Comparison of ENCODE assay signal across 26 cellular contexts in genomic region chr4:174278467-174278866, GRCh38. TPM values are rescaled to one million over a fixed set of nuclear protein-coding genes. Genes with fewer than 3 reads are reported as not detected.
DNase-seq lines count a peak whose midpoint lies in the region; ATAC-seq and TF ChIP-seq lines count a peak whose summit lies in the region.
"Had no signal": no experiment of that assay in that cellular context is flagged by ENCODE, and none has a peak within 500 bp of the region (broad histone marks: within the 10 kb centered on the region; RNA-seq: fewer than 3 reads in every experiment).

No MANE protein-coding gene starts in this region.

- no peaks in the 10 kb centered on the region for H3K79me2 ChIP-seq in H9 (ENCODE audit: insufficient read depth, low read length)

- H3K79me1 ChIP-seq in H9 (ENCODE audit: insufficient read depth, low read depth, low read length, poor library complexity, severe bottlenecking): no peaks in the 10 kb centered on the region

- H3K27me3 ChIP-seq in H9 (ENCODE audit: insufficient read depth, low read length): no peaks in the 10 kb centered on the region
- no peaks in the 10 kb centered on the region for H3K27me3 ChIP-seq in CD8-positive, alpha-beta memory T cell (ENCODE audit: insufficient read depth, low read length, poor library complexity, severe bottlenecking)
- H3K27me3 ChIP-seq: heart left ventricle, ovary, tibial nerve had no signal

- no peaks in the 10 kb centered on the region for H3K36me3 ChIP-seq in CD8-positive, alpha-beta memory T cell (ENCODE audit: insufficient read depth, low read length)
- H3K36me3 ChIP-seq: heart left ventricle, ovary, tibial nerve had no signal

- no peak overlapping the region for H2AK5ac ChIP-seq in H9 (ENCODE audit: insufficient read length, low read length)

- peaks cover 22% of the 10 kb centered on the region for H3K4me1 Mint-ChIP-seq in activated T-helper 17 cell treated with anti-CD3 and anti-CD28 coated beads, Interleukin-2, amount 50 U/mL, for 72 hours
- H3K4me1 Mint-ChIP-seq in H9: peaks cover 2 to 10% of the 10 kb centered on the region in 2 experiments
- peaks cover 67 to 86% (median 83%) of the 10 kb centered on the region in 3 donors for H3K4me1 Mint-ChIP-seq in CD8-positive, alpha-beta memory T cell

- H3K4me3 Mint-ChIP-seq in activated T-helper 17 cell treated with anti-CD3 and anti-CD28 coated beads, Interleukin-2, amount 50 U/mL, for 72 hours: no peak overlapping the region
- H3K4me3 Mint-ChIP-seq in H9: no peak overlapping the region
- H3K4me3 Mint-ChIP-seq in CD8-positive, alpha-beta memory T cell: no peak overlapping the region
- H3K4me3 Mint-ChIP-seq: activated naive CD4-positive, alpha-beta T cell treated with anti-CD3 and anti-CD28 coated beads for 36 hours; T-helper 1 cell treated with Interleukin-12 subunit alpha and Interleukin-12 subunit beta and Interleukin-4 antibody, amounts not matched to agents 30 μg/mL and 1 μg/mL, for 36 hours had no signal

- no peak overlapping the region for H4K5ac ChIP-seq in H9 (ENCODE audit: insufficient read length, low read depth, low read length)

- H3K9ac ChIP-seq in H9 (ENCODE audit: extremely low read depth, insufficient read length, low read length): no peak overlapping the region
- H3K9ac ChIP-seq: GM23248 had no signal

- CTCF ChIA-PET in CD8-positive, alpha-beta memory T cell (lab: Charles Lee): no interaction called here

- H3T11ph ChIP-seq in H9 (ENCODE audit: low read length): no peak overlapping the region

- H3K23me2 ChIP-seq in H9 (ENCODE audit: insufficient read length, low read depth, low read length, poor library complexity, severe bottlenecking): no peaks in the 10 kb centered on the region

- no peaks in the 10 kb centered on the region for H3K4me1 ChIP-seq in H9 (ENCODE audit: insufficient read depth, low read length)
- H3K4me1 ChIP-seq in CD8-positive, alpha-beta memory T cell (ENCODE audit: insufficient read depth, low read length): peaks cover 43% of the 10 kb centered on the region

- no peak overlapping the region for H4K8ac ChIP-seq in H9 (replicated peaks; ENCODE audit: insufficient read length, low read depth, low read length)

- H3K4me3 ChIP-seq in CD8-positive, alpha-beta memory T cell (ENCODE audit: low read length): no peak overlapping the region
- H3K4me3 ChIP-seq: GM23248, heart left ventricle, lung, ovary, SK-N-MC, tibial nerve had no signal

- H3K27ac ChIP-seq in H9 (ENCODE audit: insufficient read length, low read depth, low read length): no peak overlapping the region
- H3K27ac ChIP-seq in CD8-positive, alpha-beta memory T cell (ENCODE audit: low read depth, low read length): no peak overlapping the region
- H3K27ac ChIP-seq: 22Rv1, GM23248, heart left ventricle, ovary, SK-N-MC, tibial nerve had no signal

- H3K36me3 Mint-ChIP-seq in activated T-helper 17 cell treated with anti-CD3 and anti-CD28 coated beads, Interleukin-2, amount 50 U/mL, for 72 hours (ENCODE audit: low read depth): peaks cover 21% of the 10 kb centered on the region
- H3K36me3 Mint-ChIP-seq in H9 (ENCODE audit: insufficient read depth in 1 of 3, low read depth in 3 of 3): no peaks in the 10 kb centered on the region
- H3K36me3 Mint-ChIP-seq in CD8-positive, alpha-beta memory T cell: peaks cover 6 to 27% (median 7%) of the 10 kb centered on the region in 3 donors

- POLR2A ChIA-PET in CD8-positive, alpha-beta memory T cell (lab: Charles Lee): no interaction called here

- no peak overlapping the region for H3K4ac ChIP-seq in H9 (ENCODE audit: low read depth, low read length)

- no peak for TF ChIP-seq CTCF in H9 (conservative IDR thresholded peaks at IDR 0.05)

- H3K18ac ChIP-seq in H9 (ENCODE audit: insufficient read length, low read depth, low read length): no peak overlapping the region

- H3K9me3 Mint-ChIP-seq in activated T-helper 17 cell treated with anti-CD3 and anti-CD28 coated beads, Interleukin-2, amount 50 U/mL, for 72 hours: no peaks in the 10 kb centered on the region
- H3K9me3 Mint-ChIP-seq in H9: no peaks in the 10 kb centered on the region; a peak in 1 of 5 replicates
- peaks cover 0 to 7% (median 0%) of the 10 kb centered on the region in 5 donors for H3K9me3 Mint-ChIP-seq in CD8-positive, alpha-beta memory T cell
- H3K9me3 Mint-ChIP-seq: activated naive CD4-positive, alpha-beta T cell treated with anti-CD3 and anti-CD28 coated beads for 36 hours; effector memory CD8-positive, alpha-beta T cell had no signal

- peak; percentile 18 for ATAC-seq in GM18868 (IDR thresholded peaks at IDR 0.05; ENCODE audit: unreplicated experiment)
- ATAC-seq in activated T-helper 17 cell treated with anti-CD3 and anti-CD28 coated beads, Interleukin-2, amount 50 U/mL, for 72 hours (replicated peaks): peak; percentile 46
- ATAC-seq: effector memory CD8-positive, alpha-beta T cell; heart left ventricle had no signal

- H2BK15ac ChIP-seq in H9 (ENCODE audit: low read depth, low read length): no peak overlapping the region

- H3K9me3 ChIP-seq in H9 (ENCODE audit: control insufficient read depth, low read depth, low read length): no peaks in the 10 kb centered on the region
- no peaks in the 10 kb centered on the region for H3K9me3 ChIP-seq in CD8-positive, alpha-beta memory T cell (ENCODE audit: low read length)
- H3K9me3 ChIP-seq: ovary had no signal

- no peak overlapping the region for H3K23ac ChIP-seq in H9 (ENCODE audit: insufficient read length, low read depth, low read length)

- DNase-seq in NCI-H1436 (lab: John Stamatoyannopoulos, UW): peak; percentile 1
- no peak for DNase-seq in NCI-H1436 treated with DMSO at 0.1 percent for 48 hours (lab: John Stamatoyannopoulos, UW)
- peak; percentile 9 to 41 for DNase-seq in NCI-H1930 (lab: John Stamatoyannopoulos, UW)
- no peak for DNase-seq in NCI-H2227 treated with DMSO at 0.1 percent for 48 hours (lab: John Stamatoyannopoulos, UW)
- DNase-seq in H9: no peak
- DNase-seq in CD8-positive, alpha-beta memory T cell: no peak
- DNase-seq: activated naive CD4-positive, alpha-beta T cell treated with anti-CD3 and anti-CD28 coated beads for 36 hours; activated T-cell treated with anti-CD3 and anti-CD28 coated beads, Interleukin-2, amount 50 U/mL, for 48 hours; amygdala; cortex of kidney; effector memory CD8-positive, alpha-beta T cell; erythroblast; GM23248; heart left ventricle; IMR-90; kidney glomerular epithelial cell; NCI-H526 treated with DMSO at 0.1 percent for 48 hours; ovary; small intestine had no signal

- H3K14ac ChIP-seq in H9 (ENCODE audit: insufficient read depth, low read length): no peak overlapping the region

- H4K20me1 ChIP-seq in H9 (ENCODE audit: control insufficient read depth, insufficient read depth, insufficient read length): no peaks in the 10 kb centered on the region

- H3K4me2 ChIP-seq in H9 (ENCODE audit: insufficient read depth, insufficient read length, low read length): no peak overlapping the region

- H3K27ac Mint-ChIP-seq in activated T-helper 17 cell treated with anti-CD3 and anti-CD28 coated beads, Interleukin-2, amount 50 U/mL, for 72 hours: peak overlapping the region; percentile 71
- H3K27ac Mint-ChIP-seq in H9: no peak overlapping the region
- no peak overlapping the region for H3K27ac Mint-ChIP-seq in CD8-positive, alpha-beta memory T cell
- H3K27ac Mint-ChIP-seq: activated naive CD4-positive, alpha-beta T cell treated with anti-CD3 and anti-CD28 coated beads for 36 hours; T-helper 1 cell treated with Interleukin-12 subunit alpha and Interleukin-12 subunit beta and Interleukin-4 antibody, amounts not matched to agents 30 μg/mL and 1 μg/mL, for 36 hours had no signal

- no peak overlapping the region for H2BK12ac ChIP-seq in H9 (ENCODE audit: insufficient read length, low read depth, low read length)

- H3K27me3 Mint-ChIP-seq in activated T-helper 17 cell treated with anti-CD3 and anti-CD28 coated beads, Interleukin-2, amount 50 U/mL, for 72 hours: no peaks in the 10 kb centered on the region
- H3K27me3 Mint-ChIP-seq in H9 (ENCODE audit: low read depth): no peaks in the 10 kb centered on the region
- H3K27me3 Mint-ChIP-seq in CD8-positive, alpha-beta memory T cell: no peaks in the 10 kb centered on the region
- H3K27me3 Mint-ChIP-seq: effector memory CD8-positive, alpha-beta T cell had no signal

- H2BK20ac ChIP-seq in H9 (ENCODE audit: low read depth, low read length, poor library complexity, severe bottlenecking): no peak overlapping the region

- H2AFZ ChIP-seq in H9 (ENCODE audit: low read length): no peak overlapping the region

- H2BK5ac ChIP-seq in H9 (ENCODE audit: insufficient read length, low read length): no peak overlapping the region

- no peak overlapping the region for H2BK120ac ChIP-seq in H9 (ENCODE audit: low read depth, low read length, poor library complexity, severe bottlenecking)

- no peak overlapping the region for H4K91ac ChIP-seq in H9 (ENCODE audit: insufficient read length, low read depth, low read length)

- no peak overlapping the region for H3K56ac ChIP-seq in H9 (ENCODE audit: insufficient read length, low read depth, low read length)

RNA-seq across cellular contexts. Expression of gene FBXO8, which starts 5.0 kb away (rescaled TPM):
- 10 to 100 TPM; 10.1 to 11.1 TPM for total RNA-seq in activated T-helper 17 cell treated with anti-CD3 and anti-CD28 coated beads, Interleukin-2, amount 50 U/mL, for 72 hours
- 8.9 and 9.0 TPM in 2 replicates for total RNA-seq in H9 (2021)
- 10 to 100 TPM; 18.3 to 20.3 TPM for total RNA-seq in CD8-positive, alpha-beta memory T cell
- polyA plus RNA-seq in CD8-positive, alpha-beta memory T cell: 14.5 TPM

RNA-seq across cellular contexts. Expression of gene CEP44, which starts 5.2 kb away (rescaled TPM):
- 10 to 100 TPM; 17.7 to 26.1 TPM for total RNA-seq in activated T-helper 17 cell treated with anti-CD3 and anti-CD28 coated beads, Interleukin-2, amount 50 U/mL, for 72 hours
- total RNA-seq in H9 (2021): 15.3 and 16.5 TPM in 2 replicates
- total RNA-seq in CD8-positive, alpha-beta memory T cell: 10 to 100 TPM; 20.4 to 22.4 TPM
- polyA plus RNA-seq in CD8-positive, alpha-beta memory T cell: 6.8 TPM

Comparison
In these comparisons a context has a peak if more than half of its experiments do, and no peak if none do; other contexts are left out.
1. DNase-seq: peak in NCI-H1436 (single experiment) and NCI-H1930 (2 of 2); none in NCI-H1436 treated with DMSO at 0.1 percent for 48 hours (single experiment), NCI-H2227 treated with DMSO at 0.1 percent for 48 hours (single experiment), H9 (single experiment) and CD8-positive, alpha-beta memory T cell (0 of 5).